Comparison of ENCODE assay signal across 8 cellular contexts in genomic region chr2:190121971-190122370, GRCh38. TPM values are rescaled to one million over a fixed set of nuclear protein-coding genes. Genes with fewer than 3 reads are reported as not detected.
DNase-seq lines count a peak whose midpoint lies in the region; ATAC-seq, FAIRE-seq and TF ChIP-seq lines count a peak whose summit lies in the region.

No MANE protein-coding gene starts in this region.

- H3K27ac Mint-ChIP-seq in MCF 10A (ENCODE audit: low read depth, unreplicated experiment), result no peak overlapping the region
- H3K27ac Mint-ChIP-seq in WTC11, result no peak overlapping the region

- H2AFZ ChIP-seq in HepG2 (ENCODE audit: low read length), result no peak overlapping the region

- in situ Hi-C loops in HepG2 (cut with HindIII; ENCODE audit: extremely low pct_ligation_motif_present, low pct_unique_long_range_greater_than_20kb), result no loop called here

- H3K27ac ChIP-seq in breast epithelium (no peak overlapping the region), HepG2 (ENCODE audit: extremely low read length, insufficient read depth, low read length) (no peak overlapping the region)

- no peak for TF ChIP-seq RAD21 in HepG2 (CRISPR knock-in tag; IDR thresholded peaks at IDR 0.05)

- POLR2A ChIA-PET in MCF 10A (lab: Yijun Ruan, JAX) (interaction anchor here (0.7 to 1.4 kb wide), 2 partner anchors 13 to 16 kb away, joined by 3 to 5 read pairs; no protein-coding TSS in a partner anchor), WTC11 (lab: Charles Lee) (interaction anchor here (0.5 kb wide), 1 partner anchor 48 kb away, joined by 3 read pairs; no protein-coding TSS in a partner anchor), HepG2 (lab: Yijun Ruan, JAX) (no interaction called here)

- H3K9ac ChIP-seq in HepG2 (ENCODE audit: insufficient read depth, low read depth, low read length), result no peak overlapping the region

- H3K4me3 ChIP-seq in breast epithelium (no peak overlapping the region), HepG2 (replicated peaks in 1 of 3; ENCODE audit: insufficient read depth in 1 of 3, low read depth in 2 of 3, low read length in 3 of 3) (no peak overlapping the region), lower leg skin (ENCODE audit: low read depth, poor library complexity, severe bottlenecking) (no peak overlapping the region)

- no peak overlapping the region for H3K4me2 ChIP-seq in HepG2 (ENCODE audit: low read depth, low read length)

- TF ChIP-seq CTCF in MCF 10A (IDR thresholded peaks at IDR 0.05; ENCODE audit: unreplicated experiment), result peak; percentile 14
- peak in 1 of 3 donors; percentile 12 for TF ChIP-seq CTCF in breast epithelium (IDR thresholded peaks at IDR 0.05)
- TF ChIP-seq CTCF in WTC11 (IDR thresholded peaks at IDR 0.05), result no peak
- peak; percentile 46 for TF ChIP-seq CTCF in HepG2 (CRISPR knock-in tag; IDR thresholded peaks at IDR 0.05)
- no peak for TF ChIP-seq CTCF in lower leg skin (IDR thresholded peaks at IDR 0.05)

- H3K4me1 ChIP-seq in breast epithelium (no peaks in the 10 kb centered on the region), HepG2 (ENCODE audit: insufficient read depth, low read length) (0 out of 2 replicates have a peak, but pooled peaks cover 8% of the 10 kb centered on the region)

- intact Hi-C loops in MCF 10A (cut with micrococcal nuclease), result no loop called here
- intact Hi-C loops in breast epithelium (cut with DNase I; ENCODE audit: low total_unique reads), result no loop called here
- intact Hi-C loops in HepG2 (cut with micrococcal nuclease; ENCODE audit: unreplicated experiment), result no loop called here
- intact Hi-C loops in lower leg skin (cut with DNase I; ENCODE audit: low total_unique reads), result no loop called here

- no peak for FAIRE-seq in HepG2 (lab: Jason Lieb, UNC)

- TF ChIP-seq POLR2A in breast epithelium (IDR thresholded peaks at IDR 0.05) (no peak), HepG2 (IDR thresholded peaks at IDR 0.05; ENCODE audit: insufficient read depth in 1 of 2, low read depth in 2 of 2, low read length in 2 of 2) (no peak), lower leg skin (IDR thresholded peaks at IDR 0.05) (no peak)

- H3K36me3 Mint-ChIP-seq in MCF 10A (ENCODE audit: insufficient read depth, unreplicated experiment) (no peaks in the 10 kb centered on the region), WTC11 (no peaks in the 10 kb centered on the region)

- BruUV-seq in MCF 10A (replicated peaks; lab: Mats Ljungman, UMichigan) (no TSS peak), HepG2 (replicated peaks; lab: Mats Ljungman, UMichigan) (no TSS peak)

- H3K27me3 ChIP-seq in breast epithelium, result no peaks in the 10 kb centered on the region
- H3K27me3 ChIP-seq in HepG2 (ENCODE audit: control insufficient read depth in 1 of 2, insufficient read depth in 2 of 2, low read length in 2 of 2), result peaks cover 0 to 5% of the 10 kb centered on the region in 2 experiments; a peak in 1 of 5 replicates

- WGBS in HepG2 (ENCODE audit: low lambda C conversion rate), result 29% methylated on average over 1 of the region's 1 CpG
- 52 to 54% methylated on average over 1 of the region's 1 CpG for WGBS in lower leg skin, 2 donors

- ATAC-seq in HG03354 (IDR thresholded peaks at IDR 0.05; ENCODE audit: poor library complexity, severe bottlenecking, unreplicated experiment), result peak; percentile 50
- ATAC-seq in WTC11, result peak; percentile 44; the same call in 1 of the 2 replicates
- ATAC-seq in HepG2, result peak; percentile 75
- no peak for ATAC-seq in HG02623 (IDR thresholded peaks at IDR 0.05; ENCODE audit: unreplicated experiment)

- DNase-seq in MCF 10A (ENCODE audit: unreplicated experiment), result peak; percentile 17
- DNase-seq in breast epithelium (ENCODE audit: low spot score in 2 of 2), result no peak
- no peak for DNase-seq in WTC11 (ENCODE audit: low spot score)
- peak; percentile 24 for DNase-seq in HepG2 (ENCODE audit: low spot score)
- DNase-seq in NCI-H446 treated with DMSO at 0.1 percent for 48 hours (lab: John Stamatoyannopoulos, UW), result no peak
- no peak for DNase-seq in lower leg skin (ENCODE audit: low spot score in 2 of 2)

- H3K4me3 Mint-ChIP-seq in MCF 10A (ENCODE audit: unreplicated experiment), result no peak overlapping the region
- H3K4me3 Mint-ChIP-seq in WTC11, result no peak overlapping the region

- H3K9me3 Mint-ChIP-seq in MCF 10A (ENCODE audit: unreplicated experiment), result no peaks in the 10 kb centered on the region
- no peaks in the 10 kb centered on the region for H3K9me3 Mint-ChIP-seq in WTC11

- H3K4me1 Mint-ChIP-seq in MCF 10A (ENCODE audit: insufficient read depth, unreplicated experiment) (no peaks in the 10 kb centered on the region), WTC11 (peaks cover 23% of the 10 kb centered on the region)

- H3K79me2 ChIP-seq in HepG2 (ENCODE audit: insufficient read depth, low read length), result no peaks in the 10 kb centered on the region

- TF ChIP-seq EP300 in HepG2 (IDR thresholded peaks at IDR 0.05; ENCODE audit: low read depth in 2 of 2, low read length in 2 of 2), result no peak
- no peak for TF ChIP-seq EP300 in HepG2 (CRISPR knock-in tag; IDR thresholded peaks at IDR 0.05; ENCODE audit: borderline replicate concordance)

- CTCF ChIA-PET in MCF 10A (lab: Yijun Ruan, JAX), result interaction anchor here (0.6 to 1.9 kb wide), 4 partner anchors 33 to 353 kb away, joined by 3 to 5 read pairs (median 4); no protein-coding TSS in a partner anchor
- CTCF ChIA-PET in WTC11 (lab: Charles Lee), result interaction anchor here (0.6 to 1.4 kb wide), 7 partner anchors 13 to 139 kb away, joined by 3 to 9 read pairs (median 3); a partner anchor contains a TSS
- CTCF ChIA-PET in HepG2 (lab: Yijun Ruan, JAX; ENCODE audit: low intra/inter-chr PET ratio, low total read pairs), result interaction anchor here (1.3 kb wide), 1 partner anchor 58 kb away, joined by 7 read pairs; a partner anchor contains a TSS

- H3K36me3 ChIP-seq in breast epithelium (no peaks in the 10 kb centered on the region), HepG2 (replicated peaks in 1 of 2; ENCODE audit: control insufficient read depth in 1 of 2, insufficient read depth in 2 of 2, low read length in 2 of 2) (no peaks in the 10 kb centered on the region)

- H3K27me3 Mint-ChIP-seq in MCF 10A (ENCODE audit: insufficient read depth, unreplicated experiment) (no peaks in the 10 kb centered on the region), WTC11 (ENCODE audit: low read depth) (no peaks in the 10 kb centered on the region)

- no peaks in the 10 kb centered on the region for H4K20me1 ChIP-seq in HepG2 (ENCODE audit: insufficient read depth, low read length)

- H3K9me3 ChIP-seq in breast epithelium, result no peaks in the 10 kb centered on the region
- H3K9me3 ChIP-seq in HepG2 (ENCODE audit: low read length), result no peaks in the 10 kb centered on the region

TF ChIP-seq in WTC11, 78 proteins besides CTCF, POLR2A, EP300 and RAD21 (continues in another document):
- no peak for TF ChIP-seq IRF1 (CRISPR knock-in tag; IDR thresholded peaks at IDR 0.05)

TF ChIP-seq in HepG2, 621 proteins besides CTCF, POLR2A, EP300 and RAD21 (continues in another document):
- no peak for TF ChIP-seq ZNF512B (CRISPR knock-in tag; IDR thresholded peaks at IDR 0.05; ENCODE audit: borderline replicate concordance)
- TF ChIP-seq ZNF550 (CRISPR knock-in tag; IDR thresholded peaks at IDR 0.05; ENCODE audit: borderline replicate concordance), result no peak
- no peak for TF ChIP-seq TAF15 (IDR thresholded peaks at IDR 0.05; ENCODE audit: low read depth, low read length, poor library complexity, severe bottlenecking)

RNA-seq across cellular contexts. Expression of gene MSTN, which starts 59.4 kb away (rescaled TPM):
- total RNA-seq in MCF 10A (2022) (0.09 and 0.10 TPM in 2 replicates), breast epithelium (under 1 TPM; 0.64 to 0.73 (median 0.66) TPM), WTC11 (2021) (not detected in 3 replicates), HepG2 (2016; rRNA removed; fragmentation: Illumina TruSeq; extraction: Trizol) (not detected in 2 replicates), lower leg skin (under 1 TPM in 2 of 4 donors, not detected in 2; 0.15 to 0.29 TPM)
- not detected in 2 replicates for total RNA-seq in HepG2 (2016; cell fraction: cytosol; rRNA removed; fragmentation: Illumina TruSeq; extraction: Trizol; ENCODE audit: low read depth)
- not detected in 2 replicates for total RNA-seq in HepG2 (2016; cell fraction: insoluble cytoplasmic fraction; rRNA removed; fragmentation: Illumina TruSeq; extraction: Trizol)
- total RNA-seq in HepG2 (2016; cell fraction: membrane; rRNA removed; fragmentation: Illumina TruSeq; extraction: Trizol), result not detected in 2 replicates
- total RNA-seq in HepG2 (2016; cell fraction: nucleus; rRNA removed; fragmentation: Illumina TruSeq; extraction: Trizol), result not detected in 2 replicates
- polyA plus RNA-seq in HepG2 (2011; rRNA removed), result 0.04 TPM in 2 replicates
- polyA plus RNA-seq in HepG2 (2011; cell fraction: cytosol; rRNA removed), result not detected in 2 replicates
- 0.08 and 0.21 TPM in 2 replicates for polyA plus RNA-seq in HepG2 (2011; cell fraction: nucleus; rRNA removed)
- polyA plus RNA-seq in HepG2 (2012), result 0.11 and 0.12 TPM in 2 replicates
- not detected in 2 replicates for polyA plus RNA-seq in HepG2 (2016; cell fraction: cytosol; fragmentation: Illumina TruSeq; extraction: Trizol; ENCODE audit: low read depth)
- polyA plus RNA-seq in HepG2 (2016; cell fraction: insoluble cytoplasmic fraction; fragmentation: Illumina TruSeq; extraction: Trizol; ENCODE audit: low read depth), result not detected in 2 replicates
- not detected in 2 replicates for polyA plus RNA-seq in HepG2 (2016; cell fraction: membrane; fragmentation: Illumina TruSeq; extraction: Trizol; ENCODE audit: low read depth)
- not detected in 2 replicates for polyA plus RNA-seq in HepG2 (2016; cell fraction: nucleus; fragmentation: Illumina TruSeq; extraction: Trizol; ENCODE audit: insufficient read depth, low read depth)
- not detected in 2 replicates for polyA minus RNA-seq in HepG2 (2011; rRNA and poly(A)+ RNA removed; ENCODE audit: low replicate concordance)
- polyA minus RNA-seq in HepG2 (2011; cell fraction: cytosol; rRNA and poly(A)+ RNA removed), result not detected in 2 replicates
- 0.25 TPM in 1 of 2 replicates, not detected in the other for polyA minus RNA-seq in HepG2 (2011; cell fraction: nucleus; rRNA and poly(A)+ RNA removed)

Comparison
In these comparisons a context has a peak if more than half of its experiments do, and no peak if none do; other contexts are left out.
1. DNase-seq: peak in MCF 10A (single experiment) and HepG2 (single experiment); none in breast epithelium (0 of 2), WTC11 (single experiment), NCI-H446 treated with DMSO at 0.1 percent for 48 hours (single experiment) and lower leg skin (0 of 2).
2. CTCF ChIP-seq: peak in MCF 10A (single experiment) and HepG2 (single experiment); none in WTC11 (single experiment) and lower leg skin (0 of 3).